Comparison of ENCODE assay signal across 1 cellular context in genomic region chr18:812673-813404, GRCh38.
TF ChIP-seq lines count a peak whose summit lies in the region.

No MANE protein-coding gene starts in this region.

TF ChIP-seq in HepG2, 621 proteins besides CTCF, POLR2A, EP300 and RAD21 (continued from another document and continues in another):
- TF ChIP-seq HMGXB4 (CRISPR knock-in tag; IDR thresholded peaks at IDR 0.05; ENCODE audit: borderline replicate concordance in 1 of 2, low read depth in 1 of 2) (peak; percentile 1 to 42; a peak in 1 of 4 replicates), MEIS2 (CRISPR knock-in tag; IDR thresholded peaks at IDR 0.05) (0 out of 2 replicates have a peak, but pooled peaks have one; percentile 36), ZNF800 (CRISPR knock-in tag; IDR thresholded peaks at IDR 0.05) (no peak), ZFY (CRISPR knock-in tag; IDR thresholded peaks at IDR 0.05) (no peak), TBP (CRISPR knock-in tag; IDR thresholded peaks at IDR 0.05) (no peak), ZNF674 (CRISPR knock-in tag; IDR thresholded peaks at IDR 0.05; ENCODE audit: low read depth) (no peak), MED8 (CRISPR knock-in tag; IDR thresholded peaks at IDR 0.05; ENCODE audit: insufficient replicate concordance) (no peak), NCOA5 (CRISPR knock-in tag; IDR thresholded peaks at IDR 0.05) (no peak), ZNF292 (CRISPR knock-in tag; IDR thresholded peaks at IDR 0.05; ENCODE audit: borderline replicate concordance, low read depth) (no peak), ZKSCAN5 (CRISPR knock-in tag; IDR thresholded peaks at IDR 0.05) (no peak), TFAP4 (IDR thresholded peaks at IDR 0.05; ENCODE audit: borderline replicate concordance, low read depth) (no peak), CEBPB (IDR thresholded peaks at IDR 0.05; ENCODE audit: borderline replicate concordance, low read depth, low read length) (no peak), SNAI1 (CRISPR knock-in tag; IDR thresholded peaks at IDR 0.05; ENCODE audit: borderline replicate concordance) (no peak), SMARCE1 (IDR thresholded peaks at IDR 0.05; ENCODE audit: borderline replicate concordance) (no peak), ZBTB26 (CRISPR knock-in tag; IDR thresholded peaks at IDR 0.05; ENCODE audit: borderline replicate concordance) (no peak), MXD3 (CRISPR knock-in tag; IDR thresholded peaks at IDR 0.05) (no peak; the same call in 1 of the 2 replicates), ZBTB38 (CRISPR knock-in tag; IDR thresholded peaks at IDR 0.05) (no peak), PAF1 (CRISPR knock-in tag; IDR thresholded peaks at IDR 0.05) (no peak), KAT2B (IDR thresholded peaks at IDR 0.05; ENCODE audit: borderline replicate concordance, low read depth, low read length) (no peak), ASH2L (IDR thresholded peaks at IDR 0.05; ENCODE audit: insufficient read length, low read depth, low read length) (peak; percentile 78), PPARG (CRISPR knock-in tag; conservative IDR thresholded peaks at IDR 0.05) (no peak), WIZ (CRISPR knock-in tag; IDR thresholded peaks at IDR 0.05) (no peak), ZNF790 (CRISPR knock-in tag; IDR thresholded peaks at IDR 0.05; ENCODE audit: borderline replicate concordance) (no peak), ZBTB46 (CRISPR knock-in tag; IDR thresholded peaks at IDR 0.05; ENCODE audit: borderline replicate concordance) (no peak), ZNF33A (CRISPR knock-in tag; IDR thresholded peaks at IDR 0.05; ENCODE audit: borderline replicate concordance) (no peak), HCFC1 (IDR thresholded peaks at IDR 0.05; ENCODE audit: low read depth, low read length) (no peak)
- TF ChIP-seq, protein P1, sequence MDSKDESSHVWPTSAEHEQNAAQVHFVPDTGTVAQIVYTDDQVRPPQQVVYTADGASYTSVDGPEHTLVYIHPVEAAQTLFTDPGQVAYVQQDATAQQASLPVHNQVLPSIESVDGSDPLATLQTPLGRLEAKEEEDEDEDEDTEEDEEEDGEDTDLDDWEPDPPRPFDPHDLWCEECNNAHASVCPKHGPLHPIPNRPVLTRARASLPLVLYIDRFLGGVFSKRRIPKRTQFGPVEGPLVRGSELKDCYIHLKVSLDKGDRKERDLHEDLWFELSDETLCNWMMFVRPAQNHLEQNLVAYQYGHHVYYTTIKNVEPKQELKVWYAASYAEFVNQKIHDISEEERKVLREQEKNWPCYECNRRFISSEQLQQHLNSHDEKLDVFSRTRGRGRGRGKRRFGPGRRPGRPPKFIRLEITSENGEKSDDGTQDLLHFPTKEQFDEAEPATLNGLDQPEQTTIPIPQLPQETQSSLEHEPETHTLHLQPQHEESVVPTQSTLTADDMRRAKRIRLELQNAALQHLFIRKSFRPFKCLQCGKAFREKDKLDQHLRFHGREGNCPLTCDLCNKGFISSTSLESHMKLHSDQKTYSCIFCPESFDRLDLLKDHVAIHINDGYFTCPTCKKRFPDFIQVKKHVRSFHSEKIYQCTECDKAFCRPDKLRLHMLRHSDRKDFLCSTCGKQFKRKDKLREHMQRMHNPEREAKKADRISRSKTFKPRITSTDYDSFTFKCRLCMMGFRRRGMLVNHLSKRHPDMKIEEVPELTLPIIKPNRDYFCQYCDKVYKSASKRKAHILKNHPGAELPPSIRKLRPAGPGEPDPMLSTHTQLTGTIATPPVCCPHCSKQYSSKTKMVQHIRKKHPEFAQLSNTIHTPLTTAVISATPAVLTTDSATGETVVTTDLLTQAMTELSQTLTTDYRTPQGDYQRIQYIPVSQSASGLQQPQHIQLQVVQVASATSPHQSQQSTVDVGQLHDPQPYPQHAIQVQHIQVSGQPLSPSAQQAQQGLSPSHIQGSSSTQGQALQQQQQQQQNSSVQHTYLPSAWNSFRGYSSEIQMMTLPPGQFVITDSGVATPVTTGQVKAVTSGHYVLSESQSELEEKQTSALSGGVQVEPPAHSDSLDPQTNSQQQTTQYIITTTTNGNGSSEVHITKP (CRISPR knock-in tag; IDR thresholded peaks at IDR 0.05; ENCODE audit: low read depth): no peak
- TF ChIP-seq, protein P2, sequence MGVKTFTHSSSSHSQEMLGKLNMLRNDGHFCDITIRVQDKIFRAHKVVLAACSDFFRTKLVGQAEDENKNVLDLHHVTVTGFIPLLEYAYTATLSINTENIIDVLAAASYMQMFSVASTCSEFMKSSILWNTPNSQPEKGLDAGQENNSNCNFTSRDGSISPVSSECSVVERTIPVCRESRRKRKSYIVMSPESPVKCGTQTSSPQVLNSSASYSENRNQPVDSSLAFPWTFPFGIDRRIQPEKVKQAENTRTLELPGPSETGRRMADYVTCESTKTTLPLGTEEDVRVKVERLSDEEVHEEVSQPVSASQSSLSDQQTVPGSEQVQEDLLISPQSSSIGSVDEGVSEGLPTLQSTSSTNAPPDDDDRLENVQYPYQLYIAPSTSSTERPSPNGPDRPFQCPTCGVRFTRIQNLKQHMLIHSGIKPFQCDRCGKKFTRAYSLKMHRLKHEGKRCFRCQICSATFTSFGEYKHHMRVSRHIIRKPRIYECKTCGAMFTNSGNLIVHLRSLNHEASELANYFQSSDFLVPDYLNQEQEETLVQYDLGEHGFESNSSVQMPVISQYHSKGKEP (CRISPR knock-in tag; IDR thresholded peaks at IDR 0.05): no peak
- TF ChIP-seq, protein P3, sequence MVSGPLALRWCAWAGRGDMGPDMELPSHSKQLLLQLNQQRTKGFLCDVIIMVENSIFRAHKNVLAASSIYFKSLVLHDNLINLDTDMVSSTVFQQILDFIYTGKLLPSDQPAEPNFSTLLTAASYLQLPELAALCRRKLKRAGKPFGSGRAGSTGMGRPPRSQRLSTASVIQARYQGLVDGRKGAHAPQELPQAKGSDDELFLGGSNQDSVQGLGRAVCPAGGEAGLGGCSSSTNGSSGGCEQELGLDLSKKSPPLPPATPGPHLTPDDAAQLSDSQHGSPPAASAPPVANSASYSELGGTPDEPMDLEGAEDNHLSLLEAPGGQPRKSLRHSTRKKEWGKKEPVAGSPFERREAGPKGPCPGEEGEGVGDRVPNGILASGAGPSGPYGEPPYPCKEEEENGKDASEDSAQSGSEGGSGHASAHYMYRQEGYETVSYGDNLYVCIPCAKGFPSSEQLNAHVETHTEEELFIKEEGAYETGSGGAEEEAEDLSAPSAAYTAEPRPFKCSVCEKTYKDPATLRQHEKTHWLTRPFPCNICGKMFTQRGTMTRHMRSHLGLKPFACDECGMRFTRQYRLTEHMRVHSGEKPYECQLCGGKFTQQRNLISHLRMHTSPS (CRISPR knock-in tag; IDR thresholded peaks at IDR 0.05; ENCODE audit: low read depth): no peak
- TF ChIP-seq, protein P4, sequence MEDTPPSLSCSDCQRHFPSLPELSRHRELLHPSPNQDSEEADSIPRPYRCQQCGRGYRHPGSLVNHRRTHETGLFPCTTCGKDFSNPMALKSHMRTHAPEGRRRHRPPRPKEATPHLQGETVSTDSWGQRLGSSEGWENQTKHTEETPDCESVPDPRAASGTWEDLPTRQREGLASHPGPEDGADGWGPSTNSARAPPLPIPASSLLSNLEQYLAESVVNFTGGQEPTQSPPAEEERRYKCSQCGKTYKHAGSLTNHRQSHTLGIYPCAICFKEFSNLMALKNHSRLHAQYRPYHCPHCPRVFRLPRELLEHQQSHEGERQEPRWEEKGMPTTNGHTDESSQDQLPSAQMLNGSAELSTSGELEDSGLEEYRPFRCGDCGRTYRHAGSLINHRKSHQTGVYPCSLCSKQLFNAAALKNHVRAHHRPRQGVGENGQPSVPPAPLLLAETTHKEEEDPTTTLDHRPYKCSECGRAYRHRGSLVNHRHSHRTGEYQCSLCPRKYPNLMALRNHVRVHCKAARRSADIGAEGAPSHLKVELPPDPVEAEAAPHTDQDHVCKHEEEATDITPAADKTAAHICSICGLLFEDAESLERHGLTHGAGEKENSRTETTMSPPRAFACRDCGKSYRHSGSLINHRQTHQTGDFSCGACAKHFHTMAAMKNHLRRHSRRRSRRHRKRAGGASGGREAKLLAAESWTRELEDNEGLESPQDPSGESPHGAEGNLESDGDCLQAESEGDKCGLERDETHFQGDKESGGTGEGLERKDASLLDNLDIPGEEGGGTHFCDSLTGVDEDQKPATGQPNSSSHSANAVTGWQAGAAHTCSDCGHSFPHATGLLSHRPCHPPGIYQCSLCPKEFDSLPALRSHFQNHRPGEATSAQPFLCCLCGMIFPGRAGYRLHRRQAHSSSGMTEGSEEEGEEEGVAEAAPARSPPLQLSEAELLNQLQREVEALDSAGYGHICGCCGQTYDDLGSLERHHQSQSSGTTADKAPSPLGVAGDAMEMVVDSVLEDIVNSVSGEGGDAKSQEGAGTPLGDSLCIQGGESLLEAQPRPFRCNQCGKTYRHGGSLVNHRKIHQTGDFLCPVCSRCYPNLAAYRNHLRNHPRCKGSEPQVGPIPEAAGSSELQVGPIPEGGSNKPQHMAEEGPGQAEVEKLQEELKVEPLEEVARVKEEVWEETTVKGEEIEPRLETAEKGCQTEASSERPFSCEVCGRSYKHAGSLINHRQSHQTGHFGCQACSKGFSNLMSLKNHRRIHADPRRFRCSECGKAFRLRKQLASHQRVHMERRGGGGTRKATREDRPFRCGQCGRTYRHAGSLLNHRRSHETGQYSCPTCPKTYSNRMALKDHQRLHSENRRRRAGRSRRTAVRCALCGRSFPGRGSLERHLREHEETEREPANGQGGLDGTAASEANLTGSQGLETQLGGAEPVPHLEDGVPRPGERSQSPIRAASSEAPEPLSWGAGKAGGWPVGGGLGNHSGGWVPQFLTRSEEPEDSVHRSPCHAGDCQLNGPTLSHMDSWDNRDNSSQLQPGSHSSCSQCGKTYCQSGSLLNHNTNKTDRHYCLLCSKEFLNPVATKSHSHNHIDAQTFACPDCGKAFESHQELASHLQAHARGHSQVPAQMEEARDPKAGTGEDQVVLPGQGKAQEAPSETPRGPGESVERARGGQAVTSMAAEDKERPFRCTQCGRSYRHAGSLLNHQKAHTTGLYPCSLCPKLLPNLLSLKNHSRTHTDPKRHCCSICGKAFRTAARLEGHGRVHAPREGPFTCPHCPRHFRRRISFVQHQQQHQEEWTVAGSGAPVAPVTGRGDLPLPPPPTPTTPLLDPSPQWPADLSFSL (CRISPR knock-in tag; IDR thresholded peaks at IDR 0.05): no peak
